1 cellular context compared by ENCODE assay signal in genomic region chr19:39704181-39705044, GRCh38.
A peak's percentile ranks its signal among the peaks of the same experiment; 100 is the strongest.
TF ChIP-seq lines count a peak whose summit lies in the region.

Gene LGALS14, plus strand, starts transcription at chr19:39704481. Its CDS starts 48 bp downstream, at chr19:39704529.

TF ChIP-seq in GM12878, 131 proteins besides CTCF, POLR2A, EP300 and RAD21 (continued from another document):
- TF ChIP-seq NKRF (conservative IDR thresholded peaks at IDR 0.05) = no peak
- TF ChIP-seq POLR2AphosphoS5 (IDR thresholded peaks at IDR 0.05; ENCODE audit: low read length) = no peak
- TF ChIP-seq E2F4 (IDR thresholded peaks at IDR 0.05; ENCODE audit: low read depth, low read length) = no peak
- TF ChIP-seq GABPA (IDR thresholded peaks at IDR 0.05; ENCODE audit: low read depth) = no peak
- TF ChIP-seq RUNX3 (IDR thresholded peaks at IDR 0.05; ENCODE audit: low read length) = peak; percentile 88
- TF ChIP-seq SUZ12 (IDR thresholded peaks at IDR 0.05; ENCODE audit: unreplicated experiment) = no peak
- no peak for TF ChIP-seq STAT1 (conservative IDR thresholded peaks at IDR 0.05)
- TF ChIP-seq HDAC6 (IDR thresholded peaks at IDR 0.05; ENCODE audit: unreplicated experiment) = no peak
- no peak for TF ChIP-seq SRF (IDR thresholded peaks at IDR 0.05; ENCODE audit: low read depth in 2 of 2, low read length in 2 of 2)
- no peak for TF ChIP-seq CBX5 (IDR thresholded peaks at IDR 0.05; ENCODE audit: low read depth)
- TF ChIP-seq KDM1A (IDR thresholded peaks at IDR 0.05; ENCODE audit: borderline replicate concordance) = no peak
- TF ChIP-seq BACH1 (IDR thresholded peaks at IDR 0.05; ENCODE audit: borderline replicate concordance) = no peak
- TF ChIP-seq NR2F1 (conservative IDR thresholded peaks at IDR 0.05) = no peak; the same call in 1 of the 2 replicates
- TF ChIP-seq ATF7 (IDR thresholded peaks at IDR 0.05; ENCODE audit: low read depth) = peak; percentile 70
- no peak for TF ChIP-seq SIN3A (IDR thresholded peaks at IDR 0.05; ENCODE audit: low read depth, low read length)
- no peak for TF ChIP-seq ZNF274 (IDR thresholded peaks at IDR 0.05; ENCODE audit: insufficient read depth, insufficient read length)
- TF ChIP-seq PAX8 (IDR thresholded peaks at IDR 0.05) = no peak
- TF ChIP-seq CBFB (IDR thresholded peaks at IDR 0.05; ENCODE audit: low read depth) = 0 out of 2 replicates have a peak, but pooled peaks have one; percentile 41
- no peak for TF ChIP-seq MEF2A (IDR thresholded peaks at IDR 0.05; ENCODE audit: insufficient read depth, low read depth, low read length)
- TF ChIP-seq JUNB (IDR thresholded peaks at IDR 0.05) = no peak
- TF ChIP-seq DPF2 (IDR thresholded peaks at IDR 0.05) = no peak
- TF ChIP-seq RCOR1 (conservative IDR thresholded peaks at IDR 0.05; ENCODE audit: low read depth, low read length) = no peak
- TF ChIP-seq PBX3 (IDR thresholded peaks at IDR 0.05; ENCODE audit: insufficient replicate concordance, low read depth, low read length) = no peak
- TF ChIP-seq IRF5 (IDR thresholded peaks at IDR 0.05; ENCODE audit: borderline replicate concordance) = no peak
- no peak for TF ChIP-seq ZBTB33 (IDR thresholded peaks at IDR 0.05)
- peak; percentile 41 to 57; a peak in 2 of 4 replicates for TF ChIP-seq BHLHE40 (IDR thresholded peaks at IDR 0.05; ENCODE audit: borderline replicate concordance in 1 of 2, low read depth in 2 of 2, low read length in 1 of 2)
- no peak for TF ChIP-seq CHD1 (IDR thresholded peaks at IDR 0.05; ENCODE audit: low read depth, low read length)
- TF ChIP-seq TARDBP (IDR thresholded peaks at IDR 0.05; ENCODE audit: borderline replicate concordance) = no peak
- no peak for TF ChIP-seq ASH2L (IDR thresholded peaks at IDR 0.05; ENCODE audit: borderline replicate concordance, low read depth)
- TF ChIP-seq IKZF1 (conservative IDR thresholded peaks at IDR 0.05) = peak; percentile 23; the same call in 1 of the 2 replicates
- TF ChIP-seq ZNF687 (IDR thresholded peaks at IDR 0.05) = no peak
- peak; percentile 72; the same call in 1 of the 2 replicates for TF ChIP-seq HDGF (IDR thresholded peaks at IDR 0.05)
- no peak for TF ChIP-seq SMAD5 (IDR thresholded peaks at IDR 0.05; ENCODE audit: low read depth)
- TF ChIP-seq ZNF207 (IDR thresholded peaks at IDR 0.05; ENCODE audit: borderline replicate concordance) = no peak
- TF ChIP-seq RB1 (IDR thresholded peaks at IDR 0.05; ENCODE audit: borderline replicate concordance) = no peak
- TF ChIP-seq FOXK2 (IDR thresholded peaks at IDR 0.05) = no peak
- peak; percentile 39; the same call in 1 of the 2 replicates for TF ChIP-seq ZBED1 (IDR thresholded peaks at IDR 0.05; ENCODE audit: borderline replicate concordance)
- TF ChIP-seq EGR1 (IDR thresholded peaks at IDR 0.05; ENCODE audit: borderline replicate concordance in 1 of 2, low read depth in 2 of 2, low read length in 2 of 2) = no peak
- no peak for TF ChIP-seq ZBTB11 (CRISPR knock-in tag; IDR thresholded peaks at IDR 0.05)
- TF ChIP-seq MLLT1 (IDR thresholded peaks at IDR 0.05) = 0 out of 2 replicates have a peak, but pooled peaks have one; percentile 45
- TF ChIP-seq ESRRA (IDR thresholded peaks at IDR 0.05; ENCODE audit: low read length) = no peak
- no peak for TF ChIP-seq ZZZ3 (IDR thresholded peaks at IDR 0.05; ENCODE audit: control insufficient read depth, insufficient read length, low read depth)
- TF ChIP-seq RAD51 (IDR thresholded peaks at IDR 0.05) = no peak
